15 cellular contexts compared by ENCODE assay signal in genomic region chr14:101471723-101472517, GRCh38.
DNase-seq lines count a peak whose midpoint lies in the region; ATAC-seq and TF ChIP-seq lines count a peak whose summit lies in the region.
"Had no signal": no experiment of that assay in that cellular context is flagged by ENCODE, and none has a peak within 500 bp of the region (broad histone marks: within the 10 kb centered on the region; RNA-seq: fewer than 3 reads in every experiment).

No MANE protein-coding gene starts in this region.

- H3K27me3 ChIP-seq in hepatocyte (no peaks in the 10 kb centered on the region), suprapubic skin (peaks cover 22% of the 10 kb centered on the region)
- no peaks in the 10 kb centered on the region for H3K27me3 ChIP-seq in naive thymus-derived CD4-positive, alpha-beta T cell (ENCODE audit: control insufficient read depth in 2 of 2, insufficient read depth in 2 of 2, low read length in 2 of 2)

- H3K27ac Mint-ChIP-seq in activated CD8-positive, alpha-beta memory T cell treated with anti-CD3 and anti-CD28 coated beads, Interleukin-2, amount 10 ng/mL, durations not matched to agents 7 days and 5 days = no peak overlapping the region
- no peak overlapping the region for H3K27ac Mint-ChIP-seq in osteocyte (ENCODE audit: unreplicated experiment)
- H3K27ac Mint-ChIP-seq in naive thymus-derived CD4-positive, alpha-beta T cell = no peak overlapping the region
- H3K27ac Mint-ChIP-seq: CD14-positive monocyte had no signal

- TF ChIP-seq POLR2A in suprapubic skin (IDR thresholded peaks at IDR 0.05) = no peak

- peak; percentile 28 for DNase-seq in activated CD8-positive, alpha-beta memory T cell treated with anti-CD3 and anti-CD28 coated beads, Interleukin-2, amount 10 ng/mL, durations not matched to agents 7 days and 5 days
- no peak for DNase-seq in activated CD8-positive, alpha-beta memory T cell treated with anti-CD3 and anti-CD28 coated beads, Interleukin-2, amount 50 U/mL, for 48 hours
- DNase-seq in hepatocyte (ENCODE audit: low spot score) (peak; percentile 16), osteocyte (ENCODE audit: extremely low spot score, unreplicated experiment) (peak; percentile 84), suprapubic skin (ENCODE audit: low spot score in 2 of 2) (peak; percentile 29 to 62), NCI-H1694 (lab: John Stamatoyannopoulos, UW) (no peak), amniotic stem cell (lab: John Stamatoyannopoulos, UW) (no peak)
- DNase-seq in naive thymus-derived CD4-positive, alpha-beta T cell = no peak
- DNase-seq: 8988T, DND-41, NCI-H1105 treated with DMSO at 0.1 percent for 48 hours, NCI-H1694 treated with DMSO at 0.1 percent for 48 hours, NCI-H510A had no signal

- no peaks in the 10 kb centered on the region for H3K4me1 Mint-ChIP-seq in activated CD8-positive, alpha-beta memory T cell treated with anti-CD3 and anti-CD28 coated beads, Interleukin-2, amount 10 ng/mL, durations not matched to agents 7 days and 5 days
- H3K4me1 Mint-ChIP-seq in osteocyte (ENCODE audit: unreplicated experiment) = no peaks in the 10 kb centered on the region
- H3K4me1 Mint-ChIP-seq in naive thymus-derived CD4-positive, alpha-beta T cell = no peaks in the 10 kb centered on the region

- H2AFZ ChIP-seq in hepatocyte = no peak overlapping the region

- H3K79me2 ChIP-seq in hepatocyte = no peaks in the 10 kb centered on the region

- H3K4me1 ChIP-seq in hepatocyte (ENCODE audit: insufficient read depth) (peaks cover 25% of the 10 kb centered on the region), suprapubic skin (peaks cover 9% of the 10 kb centered on the region)
- H3K4me1 ChIP-seq in naive thymus-derived CD4-positive, alpha-beta T cell (ENCODE audit: control insufficient read depth in 2 of 2, insufficient read depth in 2 of 2, low read length in 2 of 2) = no peaks in the 10 kb centered on the region

- no peaks in the 10 kb centered on the region for H3K27me3 Mint-ChIP-seq in activated CD8-positive, alpha-beta memory T cell treated with anti-CD3 and anti-CD28 coated beads, Interleukin-2, amount 10 ng/mL, durations not matched to agents 7 days and 5 days
- no peaks in the 10 kb centered on the region for H3K27me3 Mint-ChIP-seq in osteocyte (ENCODE audit: unreplicated experiment)
- H3K27me3 Mint-ChIP-seq in naive thymus-derived CD4-positive, alpha-beta T cell = peaks cover 0 to 18% (median 6%) of the 10 kb centered on the region in 5 donors

- H3K27ac ChIP-seq in hepatocyte (peak overlapping the region; percentile 26), suprapubic skin (no peak overlapping the region)
- H3K27ac ChIP-seq in naive thymus-derived CD4-positive, alpha-beta T cell (ENCODE audit: low read depth, low read length) = no peak overlapping the region

- TF ChIP-seq CTCF in hepatocyte (IDR thresholded peaks at IDR 0.05; ENCODE audit: poor library complexity) = no peak
- TF ChIP-seq CTCF in osteocyte (IDR thresholded peaks at IDR 0.05) = no peak
- TF ChIP-seq CTCF in suprapubic skin (IDR thresholded peaks at IDR 0.05) = no peak

- H3K4me2 ChIP-seq in hepatocyte = no peak overlapping the region

- WGBS in hepatocyte (ENCODE audit: low lambda C conversion rate, missing lambda C conversion rate) = 82% methylated on average over 16 of the region's 16 CpGs
- 87% methylated on average over 14 of the region's 16 CpGs for WGBS in suprapubic skin

- CTCF ChIA-PET in activated CD8-positive, alpha-beta memory T cell treated with anti-CD3 and anti-CD28 coated beads, Interleukin-2, amount 10 ng/mL, durations not matched to agents 7 days and 5 days (lab: Charles Lee) = no interaction called here
- CTCF ChIA-PET in naive thymus-derived CD4-positive, alpha-beta T cell (lab: Charles Lee) = no interaction called here

- H3K36me3 ChIP-seq in hepatocyte (replicated peaks; ENCODE audit: insufficient read depth, low read depth) (no peaks in the 10 kb centered on the region), suprapubic skin (no peaks in the 10 kb centered on the region)
- H3K36me3 ChIP-seq in naive thymus-derived CD4-positive, alpha-beta T cell (ENCODE audit: control insufficient read depth in 2 of 3, insufficient read depth in 3 of 3, low read length in 3 of 3) = no peaks in the 10 kb centered on the region

- POLR2A ChIA-PET in naive thymus-derived CD4-positive, alpha-beta T cell (lab: Charles Lee) = no interaction called here

- intact Hi-C loops in naive thymus-derived CD4-positive, alpha-beta T cell (cut with micrococcal nuclease) = no loop called here

- H3K4me3 ChIP-seq in hepatocyte (no peak overlapping the region), suprapubic skin (no peak overlapping the region)
- no peak overlapping the region for H3K4me3 ChIP-seq in naive thymus-derived CD4-positive, alpha-beta T cell (ENCODE audit: low read length)
- H3K4me3 ChIP-seq: K562 had no signal

- H3K9me3 ChIP-seq in hepatocyte (ENCODE audit: low read depth) (no peaks in the 10 kb centered on the region), suprapubic skin (no peaks in the 10 kb centered on the region)
- H3K9me3 ChIP-seq in naive thymus-derived CD4-positive, alpha-beta T cell (ENCODE audit: control insufficient read depth in 2 of 3, low read length in 3 of 3) = no peaks in the 10 kb centered on the region

- ATAC-seq in activated CD8-positive, alpha-beta memory T cell treated with anti-CD3 and anti-CD28 coated beads, Interleukin-2, amount 10 ng/mL, durations not matched to agents 7 days and 5 days = no peak
- ATAC-seq in naive thymus-derived CD4-positive, alpha-beta T cell = no peak
- ATAC-seq: K562 had no signal

- TF ChIP-seq EP300 in suprapubic skin (IDR thresholded peaks at IDR 0.05) = no peak

- H3K9me2 ChIP-seq in hepatocyte (replicated peaks; ENCODE audit: insufficient read depth) = no peaks in the 10 kb centered on the region

- H3K36me3 Mint-ChIP-seq in activated CD8-positive, alpha-beta memory T cell treated with anti-CD3 and anti-CD28 coated beads, Interleukin-2, amount 10 ng/mL, durations not matched to agents 7 days and 5 days = no peaks in the 10 kb centered on the region
- H3K36me3 Mint-ChIP-seq in osteocyte (ENCODE audit: unreplicated experiment) = no peaks in the 10 kb centered on the region
- no peaks in the 10 kb centered on the region for H3K36me3 Mint-ChIP-seq in naive thymus-derived CD4-positive, alpha-beta T cell
- H3K36me3 Mint-ChIP-seq: CD14-positive monocyte had no signal

- H3K9me3 Mint-ChIP-seq in activated CD8-positive, alpha-beta memory T cell treated with anti-CD3 and anti-CD28 coated beads, Interleukin-2, amount 10 ng/mL, durations not matched to agents 7 days and 5 days (ENCODE audit: low read depth) = no peaks in the 10 kb centered on the region
- no peaks in the 10 kb centered on the region for H3K9me3 Mint-ChIP-seq in osteocyte (ENCODE audit: unreplicated experiment)
- H3K9me3 Mint-ChIP-seq in naive thymus-derived CD4-positive, alpha-beta T cell = peaks cover 0 to 2% (median 0%) of the 10 kb centered on the region in 11 donors

- no peak overlapping the region for H3K4me3 Mint-ChIP-seq in activated CD8-positive, alpha-beta memory T cell treated with anti-CD3 and anti-CD28 coated beads, Interleukin-2, amount 10 ng/mL, durations not matched to agents 7 days and 5 days
- no peak overlapping the region for H3K4me3 Mint-ChIP-seq in osteocyte (ENCODE audit: unreplicated experiment)
- H3K4me3 Mint-ChIP-seq in naive thymus-derived CD4-positive, alpha-beta T cell = no peak overlapping the region
- H3K4me3 Mint-ChIP-seq: CD14-positive monocyte had no signal

- no peaks in the 10 kb centered on the region for H4K20me1 ChIP-seq in hepatocyte (ENCODE audit: insufficient read depth, poor library complexity, severe bottlenecking)

Comparison
In these comparisons a context has a peak if more than half of its experiments do, and no peak if none do; other contexts are left out.
1. DNase-seq: peak in activated CD8-positive, alpha-beta memory T cell treated with anti-CD3 and anti-CD28 coated beads, Interleukin-2, amount 10 ng/mL, durations not matched to agents 7 days and 5 days (single experiment), hepatocyte (single experiment), osteocyte (single experiment) and suprapubic skin (2 of 2); none in activated CD8-positive, alpha-beta memory T cell treated with anti-CD3 and anti-CD28 coated beads, Interleukin-2, amount 50 U/mL, for 48 hours (single experiment), NCI-H1694 (single experiment), amniotic stem cell (single experiment) and naive thymus-derived CD4-positive, alpha-beta T cell (0 of 9).